ENCODE assay signal across 21 cellular contexts in the genomic region with DNA sequence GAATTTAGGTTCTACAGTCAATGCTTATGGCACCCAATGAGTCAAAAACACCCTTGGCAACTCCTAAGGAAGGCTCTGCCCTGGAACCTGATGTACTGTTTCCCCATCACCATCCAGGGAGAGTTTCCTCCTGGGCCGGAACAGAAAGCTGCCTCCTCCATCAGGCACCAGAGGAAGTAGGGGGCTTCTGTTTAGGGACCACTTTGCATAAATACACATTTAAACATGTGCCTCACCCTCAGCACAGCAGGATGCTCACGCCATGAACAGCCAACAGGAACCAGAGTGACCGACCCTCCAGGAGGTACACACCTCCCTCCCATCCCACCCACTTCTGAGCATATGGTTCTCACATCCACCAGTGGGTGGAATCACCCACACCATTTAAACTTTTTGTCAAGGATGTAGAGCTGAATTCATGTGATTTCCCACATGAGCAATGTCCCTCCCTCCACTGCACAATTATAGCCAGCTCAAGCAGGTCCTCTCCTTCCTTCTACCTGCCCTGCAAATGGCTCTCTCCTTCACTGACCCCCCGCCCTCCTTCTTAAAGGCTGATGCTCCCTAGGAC. TPM values are rescaled to one million over a fixed set of nuclear protein-coding genes. Genes with fewer than 3 reads are reported as not detected.
DNase-seq lines count a peak whose midpoint lies in the region; ATAC-seq and TF ChIP-seq lines count a peak whose summit lies in the region.
"Had no signal": no experiment of that assay in that cellular context is flagged by ENCODE, and none has a peak within 500 bp of the region (broad histone marks: within the 10 kb centered on the region; RNA-seq: fewer than 3 reads in every experiment).

No MANE protein-coding gene starts in this region.

- ATAC-seq in left cardiac atrium = no peak
- ATAC-seq in effector memory CD8-positive, alpha-beta T cell (replicated peaks) = no peak
- no peak for ATAC-seq in stimulated activated naive B cell treated with anti-CD40 and anti-IgM and Interleukin-4, amounts not matched to agents 10 μg/mL and 1 μg/mL and 100 μg/mL, for 72 hours (replicated peaks)
- no peak for ATAC-seq in naive thymus-derived CD4-positive, alpha-beta T cell
- ATAC-seq: foreskin keratinocyte, K562, mucosa of descending colon had no signal

- peaks cover 52% of the 10 kb centered on the region for H3K36me3 ChIP-seq in left ventricle myocardium inferior
- H3K36me3 ChIP-seq in naive thymus-derived CD4-positive, alpha-beta T cell (ENCODE audit: control insufficient read depth in 2 of 3, insufficient read depth in 3 of 3, low read length in 3 of 3) = peaks cover 0 to 56% (median 22%) of the 10 kb centered on the region in 3 experiments
- H3K36me3 ChIP-seq: MG63 had no signal

- H3K4me1 Mint-ChIP-seq in effector memory CD8-positive, alpha-beta T cell (ENCODE audit: low read depth in 2 of 2) = peaks cover 0 to 4% of the 10 kb centered on the region in 2 donors
- peaks cover 0 to 6% of the 10 kb centered on the region in 2 donors for H3K4me1 Mint-ChIP-seq in stimulated activated naive B cell treated with anti-CD40 and anti-IgM and Interleukin-4, amounts not matched to agents 10 μg/mL and 1 μg/mL and 100 μg/mL, for 72 hours
- H3K4me1 Mint-ChIP-seq in naive thymus-derived CD4-positive, alpha-beta T cell = peaks cover 0 to 4% (median 0%) of the 10 kb centered on the region in 7 donors
- H3K4me1 Mint-ChIP-seq: activated B cell treated with CpG ODN at 0.5 μM for 24 hours had no signal

- intact Hi-C loops in left ventricle myocardium inferior (cut with micrococcal nuclease) = no loop called here
- intact Hi-C loops in left cardiac atrium (cut with DNase I) = no loop called here
- intact Hi-C loops in naive thymus-derived CD4-positive, alpha-beta T cell (cut with micrococcal nuclease) = loop anchor here in 1 of 2 donors (1.0 kb wide), 1 partner anchor 13 kb away; no protein-coding TSS in a partner anchor

- CTCF ChIA-PET in RWPE1 (lab: Yijun Ruan, JAX) = interaction anchor here (0.5 kb wide), 1 partner anchor 45 kb away, joined by 4 read pairs; no protein-coding TSS in a partner anchor
- CTCF ChIA-PET in naive thymus-derived CD4-positive, alpha-beta T cell (lab: Charles Lee) = interaction anchor here (0.5 to 1.7 kb wide), 2 partner anchors 14 to 997 kb away, joined by 3 read pairs; no protein-coding TSS in a partner anchor

- peak overlapping the region; percentile 8 to 72 for H3K27ac Mint-ChIP-seq in effector memory CD8-positive, alpha-beta T cell
- H3K27ac Mint-ChIP-seq in stimulated activated naive B cell treated with anti-CD40 and anti-IgM and Interleukin-4, amounts not matched to agents 10 μg/mL and 1 μg/mL and 100 μg/mL, for 72 hours = peak overlapping the region; percentile 56
- H3K27ac Mint-ChIP-seq in naive thymus-derived CD4-positive, alpha-beta T cell = peak overlapping the region in 4 of 9 donors; percentile 72 to 82 (median 74)
- H3K27ac Mint-ChIP-seq: activated B cell treated with CpG ODN at 0.5 μM for 24 hours had no signal

- H3K27me3 Mint-ChIP-seq in effector memory CD8-positive, alpha-beta T cell = no peaks in the 10 kb centered on the region
- H3K27me3 Mint-ChIP-seq in stimulated activated naive B cell treated with anti-CD40 and anti-IgM and Interleukin-4, amounts not matched to agents 10 μg/mL and 1 μg/mL and 100 μg/mL, for 72 hours = no peaks in the 10 kb centered on the region
- H3K27me3 Mint-ChIP-seq in naive thymus-derived CD4-positive, alpha-beta T cell = no peaks in the 10 kb centered on the region
- H3K27me3 Mint-ChIP-seq: activated B cell treated with CpG ODN at 0.5 μM for 24 hours had no signal

- DNase-seq in left ventricle myocardium inferior = no peak
- DNase-seq in left cardiac atrium = no peak
- DNase-seq in RWPE1 (ENCODE audit: low spot score) = no peak
- no peak for DNase-seq in effector memory CD8-positive, alpha-beta T cell
- no peak for DNase-seq in stimulated activated naive B cell treated with anti-CD40 and anti-IgM and Interleukin-4, amounts not matched to agents 10 μg/mL and 1 μg/mL and 100 μg/mL, for 72 hours
- DNase-seq in NCI-H146 (lab: John Stamatoyannopoulos, UW) = no peak
- no peak for DNase-seq in naive thymus-derived CD4-positive, alpha-beta T cell
- DNase-seq in GF-D8 (lab: John Stamatoyannopoulos, UW) = no peak
- DNase-seq: activated B cell treated with CpG ODN at 0.5 μM for 24 hours, COR-L47, foreskin keratinocyte, MG63, NCI-H1436, NCI-H526 treated with DMSO at 0.1 percent for 48 hours, SK-N-SH, small intestine, stomach, T1000, trophoblast cell had no signal

- H3K36me3 Mint-ChIP-seq in effector memory CD8-positive, alpha-beta T cell (ENCODE audit: insufficient read depth) = peaks cover 47% of the 10 kb centered on the region
- peaks cover 44 to 45% of the 10 kb centered on the region in 2 donors for H3K36me3 Mint-ChIP-seq in stimulated activated naive B cell treated with anti-CD40 and anti-IgM and Interleukin-4, amounts not matched to agents 10 μg/mL and 1 μg/mL and 100 μg/mL, for 72 hours
- peaks cover 6 to 18% (median 9%) of the 10 kb centered on the region in 5 donors for H3K36me3 Mint-ChIP-seq in naive thymus-derived CD4-positive, alpha-beta T cell

- H3K4me3 ChIP-seq in left ventricle myocardium inferior = no peak overlapping the region
- H3K4me3 ChIP-seq in naive thymus-derived CD4-positive, alpha-beta T cell (ENCODE audit: low read length) = no peak overlapping the region
- H3K4me3 ChIP-seq: K562, MG63, mucosa of descending colon, stomach had no signal

- TF ChIP-seq CTCF in left ventricle myocardium inferior (IDR thresholded peaks at IDR 0.05; ENCODE audit: borderline replicate concordance) (no peak), RWPE1 (conservative IDR thresholded peaks at IDR 0.05; ENCODE audit: low read depth) (no peak)

- H3K9me3 Mint-ChIP-seq in effector memory CD8-positive, alpha-beta T cell = no peaks in the 10 kb centered on the region
- no peaks in the 10 kb centered on the region for H3K9me3 Mint-ChIP-seq in stimulated activated naive B cell treated with anti-CD40 and anti-IgM and Interleukin-4, amounts not matched to agents 10 μg/mL and 1 μg/mL and 100 μg/mL, for 72 hours
- H3K9me3 Mint-ChIP-seq in naive thymus-derived CD4-positive, alpha-beta T cell = no peaks in the 10 kb centered on the region
- H3K9me3 Mint-ChIP-seq: activated B cell treated with CpG ODN at 0.5 μM for 24 hours had no signal

- POLR2A ChIA-PET in RWPE1 (lab: Yijun Ruan, JAX; ENCODE audit: low non-redundant PET) = interaction anchor here (0.5 kb wide), 2 partner anchors 31 to 646 kb away, joined by 3 to 5 read pairs; no protein-coding TSS in a partner anchor
- POLR2A ChIA-PET in naive thymus-derived CD4-positive, alpha-beta T cell (lab: Charles Lee) = interaction anchor here (0.6 to 2.7 kb wide), 2 partner anchors 10 to 14 kb away, joined by 4 to 7 read pairs; no protein-coding TSS in a partner anchor

- no peaks in the 10 kb centered on the region for H3K27me3 ChIP-seq in left ventricle myocardium inferior (ENCODE audit: low read depth)
- no peaks in the 10 kb centered on the region for H3K27me3 ChIP-seq in naive thymus-derived CD4-positive, alpha-beta T cell (ENCODE audit: control insufficient read depth in 2 of 2, insufficient read depth in 2 of 2, low read length in 2 of 2)
- H3K27me3 ChIP-seq: foreskin keratinocyte, MG63, stomach had no signal

- H3K27ac ChIP-seq in left ventricle myocardium inferior (replicated peaks) = peak overlapping the region; percentile 5
- 0 out of 2 replicates have a peak overlapping the region, but pooled peaks have one; percentile 13 for H3K27ac ChIP-seq in RWPE1
- no peak overlapping the region for H3K27ac ChIP-seq in naive thymus-derived CD4-positive, alpha-beta T cell (ENCODE audit: low read depth, low read length)
- H3K27ac ChIP-seq: foreskin keratinocyte, stomach had no signal

- H3K4me3 Mint-ChIP-seq in effector memory CD8-positive, alpha-beta T cell = no peak overlapping the region
- no peak overlapping the region for H3K4me3 Mint-ChIP-seq in stimulated activated naive B cell treated with anti-CD40 and anti-IgM and Interleukin-4, amounts not matched to agents 10 μg/mL and 1 μg/mL and 100 μg/mL, for 72 hours
- H3K4me3 Mint-ChIP-seq in naive thymus-derived CD4-positive, alpha-beta T cell = no peak overlapping the region
- H3K4me3 Mint-ChIP-seq: activated B cell treated with CpG ODN at 0.5 μM for 24 hours had no signal

- H3K9me3 ChIP-seq in left ventricle myocardium inferior (replicated peaks) = no peaks in the 10 kb centered on the region
- no peaks in the 10 kb centered on the region for H3K9me3 ChIP-seq in naive thymus-derived CD4-positive, alpha-beta T cell (ENCODE audit: control insufficient read depth in 2 of 3, low read length in 3 of 3)
- H3K9me3 ChIP-seq: MG63, mucosa of descending colon, SK-N-SH, stomach had no signal

- peaks cover 6% of the 10 kb centered on the region for H3K4me1 ChIP-seq in left ventricle myocardium inferior
- H3K4me1 ChIP-seq in naive thymus-derived CD4-positive, alpha-beta T cell (ENCODE audit: control insufficient read depth in 2 of 2, insufficient read depth in 2 of 2, low read length in 2 of 2) = no peaks in the 10 kb centered on the region
- H3K4me1 ChIP-seq: foreskin keratinocyte, stomach had no signal

RNA-seq across cellular contexts. Expression of gene DDRGK1, which starts 14.8 kb away (rescaled TPM):
- total RNA-seq in left ventricle myocardium inferior (30.0 TPM), left cardiac atrium (10 to 100 TPM; 39.3 to 44.8 TPM)
- total RNA-seq in naive thymus-derived CD4-positive, alpha-beta T cell = 10 to 100 TPM; 39.4 to 60.3 (median 46.6) TPM
- polyA plus RNA-seq in naive thymus-derived CD4-positive, alpha-beta T cell = 10 to 100 TPM; 40.6 to 58.0 TPM

RNA-seq across cellular contexts. Expression of gene LZTS3, which starts 16.3 kb away (rescaled TPM):
- total RNA-seq in left ventricle myocardium inferior = 13.4 TPM
- total RNA-seq in left cardiac atrium = 10 to 100 TPM; 12.0 to 13.2 TPM
- 10 to 100 TPM in 4 of 5 experiments, under 1 TPM in 1; 0.73 to 34.6 (median 22.0) TPM for total RNA-seq in naive thymus-derived CD4-positive, alpha-beta T cell
- 1 to 10 TPM; 4.4 to 4.8 TPM for polyA plus RNA-seq in naive thymus-derived CD4-positive, alpha-beta T cell

RNA-seq across cellular contexts. Expression of gene ITPA, which starts 19.7 kb away (rescaled TPM):
- total RNA-seq in left ventricle myocardium inferior = 17.2 TPM
- 10 to 100 TPM; 18.7 to 25.7 TPM for total RNA-seq in left cardiac atrium
- total RNA-seq in naive thymus-derived CD4-positive, alpha-beta T cell = 10 to 100 TPM; 37.7 to 71.2 (median 43.5) TPM
- 10 to 100 TPM; 50.1 to 62.3 TPM for polyA plus RNA-seq in naive thymus-derived CD4-positive, alpha-beta T cell

RNA-seq across cellular contexts. Expression of gene FASTKD5, which starts 30.0 kb away (rescaled TPM):
- total RNA-seq in left ventricle myocardium inferior (27.8 TPM), left cardiac atrium (10 to 100 TPM; 18.2 to 22.5 TPM)
- total RNA-seq in naive thymus-derived CD4-positive, alpha-beta T cell = 10 to 100 TPM; 24.5 to 41.9 (median 30.6) TPM
- 10 to 100 TPM; 21.2 to 26.3 TPM for polyA plus RNA-seq in naive thymus-derived CD4-positive, alpha-beta T cell

RNA-seq across cellular contexts. Expression of gene UBOX5, which starts 30.0 kb away (rescaled TPM):
- total RNA-seq in left ventricle myocardium inferior = 3.1 TPM
- 1 to 10 TPM; 3.2 to 4.0 TPM for total RNA-seq in left cardiac atrium
- 10 to 100 TPM in 2 of 5 experiments, 1 to 10 TPM in 3; 8.3 to 13.8 (median 9.5) TPM for total RNA-seq in naive thymus-derived CD4-positive, alpha-beta T cell
- 1 to 10 TPM; 5.8 to 8.7 TPM for polyA plus RNA-seq in naive thymus-derived CD4-positive, alpha-beta T cell
